Comparison of ENCODE assay signal across 8 cellular contexts in the genomic region with DNA sequence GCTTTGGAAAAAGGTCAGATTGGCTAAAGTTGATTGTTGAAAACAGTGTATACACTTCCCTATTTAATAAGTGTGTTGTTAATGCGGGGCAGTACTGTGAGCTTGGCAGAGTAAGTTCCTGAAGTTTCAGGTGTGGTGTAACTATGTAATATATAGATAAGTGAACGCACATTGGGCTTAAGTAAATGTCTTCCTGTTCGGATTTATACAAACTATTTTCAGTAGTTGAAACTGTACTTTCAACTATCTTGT. TPM values are rescaled to one million over a fixed set of nuclear protein-coding genes. Genes with fewer than 3 reads are reported as not detected.
DNase-seq lines count a peak whose midpoint lies in the region; ATAC-seq, FAIRE-seq and TF ChIP-seq lines count a peak whose summit lies in the region.

No MANE protein-coding gene starts in this region.

- BruUV-seq in HepG2 (replicated peaks; lab: Mats Ljungman, UMichigan) = no TSS peak

- H3K27me3 ChIP-seq in HepG2 (ENCODE audit: control insufficient read depth in 1 of 2, insufficient read depth in 2 of 2, low read length in 2 of 2) = no peaks in the 10 kb centered on the region; a peak in 1 of 5 replicates
- H3K27me3 ChIP-seq in thyroid gland = no peaks in the 10 kb centered on the region

- no peak for FAIRE-seq in HepG2 (lab: Jason Lieb, UNC)

- H3K4me3 Mint-ChIP-seq in activated CD4-positive, alpha-beta T cell treated with anti-CD3 and anti-CD28 coated beads, Interleukin-2, amount 10 ng/mL, durations not matched to agents 7 days and 5 days = peak overlapping the region; percentile 95

- peaks cover 29% of the 10 kb centered on the region for H4K20me1 ChIP-seq in HepG2 (ENCODE audit: insufficient read depth, low read length)

- POLR2A ChIA-PET in activated CD4-positive, alpha-beta T cell treated with anti-CD3 and anti-CD28 coated beads, Interleukin-2, amount 10 ng/mL, durations not matched to agents 7 days and 5 days (lab: Charles Lee) = interaction anchor here (2.1 kb wide), 1 partner anchor 45 kb away, joined by 7 read pairs; a partner anchor contains a TSS
- POLR2A ChIA-PET in HepG2 (lab: Yijun Ruan, JAX) = interaction anchor here (1.1 to 3.9 kb wide), 15 partner anchors 8 to 1154 kb away, joined by 3 to 47 read pairs (median 5); a partner anchor contains a TSS

- H3K4me3 ChIP-seq in HepG2 (replicated peaks in 1 of 3; ENCODE audit: insufficient read depth in 1 of 3, low read depth in 2 of 3, low read length in 3 of 3) (peak overlapping the region; percentile 58 to 98 (median 94)), thyroid gland (replicated peaks in 1 of 3) (peak overlapping the region; percentile 37 to 64 (median 60))

- H3K9me3 ChIP-seq in HepG2 (ENCODE audit: low read length) = no peaks in the 10 kb centered on the region
- H3K9me3 ChIP-seq in thyroid gland = no peaks in the 10 kb centered on the region

- peak overlapping the region; percentile 84; the same call in 1 of the 2 replicates for H3K9ac ChIP-seq in HepG2 (ENCODE audit: insufficient read depth, low read depth, low read length)

- TF ChIP-seq POLR2A in HepG2 (IDR thresholded peaks at IDR 0.05; ENCODE audit: insufficient read depth in 1 of 2, low read depth in 2 of 2, low read length in 2 of 2) = no peak
- TF ChIP-seq POLR2A in thyroid gland (IDR thresholded peaks at IDR 0.05) = no peak

- peaks cover 55% of the 10 kb centered on the region for H3K36me3 Mint-ChIP-seq in activated CD4-positive, alpha-beta T cell treated with anti-CD3 and anti-CD28 coated beads, Interleukin-2, amount 10 ng/mL, durations not matched to agents 7 days and 5 days (ENCODE audit: low read depth)

- H3K4me1 ChIP-seq in HepG2 (ENCODE audit: insufficient read depth, low read length) (peaks cover 45% of the 10 kb centered on the region), thyroid gland (peaks cover 18 to 20% of the 10 kb centered on the region in 2 donors)

- no peaks in the 10 kb centered on the region for H3K27me3 Mint-ChIP-seq in activated CD4-positive, alpha-beta T cell treated with anti-CD3 and anti-CD28 coated beads, Interleukin-2, amount 10 ng/mL, durations not matched to agents 7 days and 5 days

- TF ChIP-seq CTCF in HepG2 (CRISPR knock-in tag; IDR thresholded peaks at IDR 0.05) (no peak), thyroid gland (IDR thresholded peaks at IDR 0.05) (no peak)

- H3K27ac Mint-ChIP-seq in activated CD4-positive, alpha-beta T cell treated with anti-CD3 and anti-CD28 coated beads, Interleukin-2, amount 10 ng/mL, durations not matched to agents 7 days and 5 days = peak overlapping the region; percentile 96

- peak overlapping the region; percentile 88 for H3K4me2 ChIP-seq in HepG2 (ENCODE audit: low read depth, low read length)

- CTCF ChIA-PET in activated CD4-positive, alpha-beta T cell treated with anti-CD3 and anti-CD28 coated beads, Interleukin-2, amount 10 ng/mL, durations not matched to agents 7 days and 5 days (lab: Charles Lee) = interaction anchor here (1.2 kb wide), 1 partner anchor 41 kb away, joined by 4 read pairs; no protein-coding TSS in a partner anchor
- CTCF ChIA-PET in HepG2 (lab: Yijun Ruan, JAX; ENCODE audit: low intra/inter-chr PET ratio, low total read pairs) = no interaction called here

- 1 to 4% (median 1%) methylated on average over 3 of the region's 3 CpGs for WGBS in adipose tissue, 3 donors
- WGBS in HepG2 (ENCODE audit: low lambda C conversion rate) = 26% methylated on average over 3 of the region's 3 CpGs
- 6 to 7% methylated on average over 3 of the region's 3 CpGs for WGBS in thyroid gland, 2 donors

- H3K79me2 ChIP-seq in HepG2 (ENCODE audit: insufficient read depth, low read length) = peaks cover 28% of the 10 kb centered on the region

- intact Hi-C loops in HepG2 (cut with micrococcal nuclease; ENCODE audit: unreplicated experiment) (loop anchor here (2.0 to 5.0 kb wide), 2 partner anchors 58 to 154 kb away; a partner anchor contains a TSS), thyroid gland (cut with DNase I) (loop anchor here (5.0 kb wide), 1 partner anchor 42 kb away; no protein-coding TSS in a partner anchor)

- no peak for TF ChIP-seq EP300 in HepG2 (IDR thresholded peaks at IDR 0.05; ENCODE audit: low read depth in 2 of 2, low read length in 2 of 2)
- TF ChIP-seq EP300 in HepG2 (CRISPR knock-in tag; IDR thresholded peaks at IDR 0.05; ENCODE audit: borderline replicate concordance) = no peak

- H3K36me3 ChIP-seq in HepG2 (replicated peaks in 1 of 2; ENCODE audit: control insufficient read depth in 1 of 2, insufficient read depth in 2 of 2, low read length in 2 of 2) = peaks cover 0 to 46% of the 10 kb centered on the region in 2 experiments; a peak in 4 of 5 replicates
- peaks cover 9 to 17% of the 10 kb centered on the region in 2 donors for H3K36me3 ChIP-seq in thyroid gland

- ATAC-seq in HepG2 (no peak), GM18517 (IDR thresholded peaks at IDR 0.05; ENCODE audit: unreplicated experiment) (no peak), HG03108 (IDR thresholded peaks at IDR 0.05; ENCODE audit: unreplicated experiment) (no peak)

- H3K27ac ChIP-seq in adipose tissue (ENCODE audit: low read depth, low read length) (peak overlapping the region; percentile 92), HepG2 (ENCODE audit: extremely low read length, insufficient read depth, low read length) (peak overlapping the region; percentile 84), thyroid gland (peak overlapping the region; percentile 88 to 97 (median 88))

- H3K9me3 Mint-ChIP-seq in activated CD4-positive, alpha-beta T cell treated with anti-CD3 and anti-CD28 coated beads, Interleukin-2, amount 10 ng/mL, durations not matched to agents 7 days and 5 days = no peaks in the 10 kb centered on the region

- H2AFZ ChIP-seq in HepG2 (ENCODE audit: low read length) = peak overlapping the region; percentile 58

- in situ Hi-C loops in HepG2 (cut with HindIII; ENCODE audit: extremely low pct_ligation_motif_present, low pct_unique_long_range_greater_than_20kb) = loop anchor here (10.0 kb wide), 1 partner anchor 206 kb away; no protein-coding TSS in a partner anchor

- DNase-seq in activated CD4-positive, alpha-beta T cell treated with anti-CD3 and anti-CD28 coated beads, Interleukin-2, amount 10 ng/mL, durations not matched to agents 7 days and 5 days = no peak
- no peak for DNase-seq in activated CD4-positive, alpha-beta T cell treated with anti-CD3 and anti-CD28 coated beads for 48 hours
- no peak for DNase-seq in HepG2 (ENCODE audit: low spot score)
- DNase-seq in thyroid gland = no peak
- no peak for DNase-seq in stimulated activated CD8-positive, alpha-beta memory T cell treated with anti-CD3 and anti-CD28 coated beads, Interleukin-4, amount 100 ng/mL, for 48 hours

- no peak for TF ChIP-seq RAD21 in HepG2 (CRISPR knock-in tag; IDR thresholded peaks at IDR 0.05)

- H3K4me1 Mint-ChIP-seq in activated CD4-positive, alpha-beta T cell treated with anti-CD3 and anti-CD28 coated beads, Interleukin-2, amount 10 ng/mL, durations not matched to agents 7 days and 5 days = peaks cover 63% of the 10 kb centered on the region

RNA-seq across cellular contexts. Expression of a gene that starts 0.9 kb away (rescaled TPM):
- 10 to 100 TPM; 10.2 to 10.9 TPM for total RNA-seq in activated CD4-positive, alpha-beta T cell treated with anti-CD3 and anti-CD28 coated beads, Interleukin-2, amount 10 ng/mL, durations not matched to agents 7 days and 5 days
- polyA plus RNA-seq in adipose tissue (1 to 10 TPM in 2 of 3 donors, under 1 TPM in 1; 0.58 to 1.3 (median 1.1) TPM), HepG2 (2011; rRNA removed) (1.9 and 2.6 TPM in 2 replicates)
- total RNA-seq in HepG2 (2016; rRNA removed; fragmentation: Illumina TruSeq; extraction: Trizol) (7.7 and 10.7 TPM in 2 replicates), thyroid gland (10 to 100 TPM; 14.6 to 24.4 (median 17.3) TPM)
- 0.61 and 0.97 TPM in 2 replicates for total RNA-seq in HepG2 (2016; cell fraction: cytosol; rRNA removed; fragmentation: Illumina TruSeq; extraction: Trizol; ENCODE audit: low read depth)
- 7.5 and 9.9 TPM in 2 replicates for total RNA-seq in HepG2 (2016; cell fraction: insoluble cytoplasmic fraction; rRNA removed; fragmentation: Illumina TruSeq; extraction: Trizol)
- 3.4 and 3.6 TPM in 2 replicates for total RNA-seq in HepG2 (2016; cell fraction: membrane; rRNA removed; fragmentation: Illumina TruSeq; extraction: Trizol)
- total RNA-seq in HepG2 (2016; cell fraction: nucleus; rRNA removed; fragmentation: Illumina TruSeq; extraction: Trizol) = 12.5 and 13.1 TPM in 2 replicates
- polyA plus RNA-seq in HepG2 (2011; cell fraction: cytosol; rRNA removed) = 0.75 and 0.81 TPM in 2 replicates
- 3.3 and 4.0 TPM in 2 replicates for polyA plus RNA-seq in HepG2 (2011; cell fraction: nucleus; rRNA removed)
- 1.6 and 1.9 TPM in 2 replicates for polyA plus RNA-seq in HepG2 (2012)
- polyA plus RNA-seq in HepG2 (2016; cell fraction: cytosol; fragmentation: Illumina TruSeq; extraction: Trizol; ENCODE audit: low read depth) = 0.12 and 0.14 TPM in 2 replicates
- polyA plus RNA-seq in HepG2 (2016; cell fraction: insoluble cytoplasmic fraction; fragmentation: Illumina TruSeq; extraction: Trizol; ENCODE audit: low read depth) = 1.4 and 1.9 TPM in 2 replicates
- polyA plus RNA-seq in HepG2 (2016; cell fraction: membrane; fragmentation: Illumina TruSeq; extraction: Trizol; ENCODE audit: low read depth) = 0.26 and 0.34 TPM in 2 replicates
- 5.4 and 5.5 TPM in 2 replicates for polyA plus RNA-seq in HepG2 (2016; cell fraction: nucleus; fragmentation: Illumina TruSeq; extraction: Trizol; ENCODE audit: insufficient read depth, low read depth)
- polyA minus RNA-seq in HepG2 (2011; rRNA and poly(A)+ RNA removed; ENCODE audit: low replicate concordance) = 11.7 and 14.4 TPM in 2 replicates
- 4.0 and 4.2 TPM in 2 replicates for polyA minus RNA-seq in HepG2 (2011; cell fraction: cytosol; rRNA and poly(A)+ RNA removed)
- polyA minus RNA-seq in HepG2 (2011; cell fraction: nucleus; rRNA and poly(A)+ RNA removed) = 20.0 and 21.6 TPM in 2 replicates

RNA-seq across cellular contexts. Expression of a gene that starts 1.2 kb away (rescaled TPM):
- 100 to 1,000 TPM; 328 to 370 TPM for total RNA-seq in activated CD4-positive, alpha-beta T cell treated with anti-CD3 and anti-CD28 coated beads, Interleukin-2, amount 10 ng/mL, durations not matched to agents 7 days and 5 days
- 1,000 to 10,000 TPM in 1 of 3 donors, 100 to 1,000 TPM in 2; 444 to 1,465 (median 468) TPM for polyA plus RNA-seq in adipose tissue
- 184 and 352 TPM in 2 replicates for total RNA-seq in HepG2 (2016; rRNA removed; fragmentation: Illumina TruSeq; extraction: Trizol)
- 468 and 530 TPM in 2 replicates for total RNA-seq in HepG2 (2016; cell fraction: cytosol; rRNA removed; fragmentation: Illumina TruSeq; extraction: Trizol; ENCODE audit: low read depth)
- total RNA-seq in HepG2 (2016; cell fraction: insoluble cytoplasmic fraction; rRNA removed; fragmentation: Illumina TruSeq; extraction: Trizol) = 176 and 342 TPM in 2 replicates
- 493 and 530 TPM in 2 replicates for total RNA-seq in HepG2 (2016; cell fraction: membrane; rRNA removed; fragmentation: Illumina TruSeq; extraction: Trizol)
- total RNA-seq in HepG2 (2016; cell fraction: nucleus; rRNA removed; fragmentation: Illumina TruSeq; extraction: Trizol) = 518 and 556 TPM in 2 replicates
- 687 and 738 TPM in 2 replicates for polyA plus RNA-seq in HepG2 (2011; rRNA removed)
- polyA plus RNA-seq in HepG2 (2011; cell fraction: cytosol; rRNA removed) = 564 and 847 TPM in 2 replicates
- 400 and 532 TPM in 2 replicates for polyA plus RNA-seq in HepG2 (2011; cell fraction: nucleus; rRNA removed)
- polyA plus RNA-seq in HepG2 (2012) = 512 and 724 TPM in 2 replicates
- 421 and 462 TPM in 2 replicates for polyA plus RNA-seq in HepG2 (2016; cell fraction: cytosol; fragmentation: Illumina TruSeq; extraction: Trizol; ENCODE audit: low read depth)
- polyA plus RNA-seq in HepG2 (2016; cell fraction: insoluble cytoplasmic fraction; fragmentation: Illumina TruSeq; extraction: Trizol; ENCODE audit: low read depth) = 132 and 134 TPM in 2 replicates
- polyA plus RNA-seq in HepG2 (2016; cell fraction: membrane; fragmentation: Illumina TruSeq; extraction: Trizol; ENCODE audit: low read depth) = 376 and 391 TPM in 2 replicates
- polyA plus RNA-seq in HepG2 (2016; cell fraction: nucleus; fragmentation: Illumina TruSeq; extraction: Trizol; ENCODE audit: insufficient read depth, low read depth) = 612 and 634 TPM in 2 replicates
- 146 and 679 TPM in 2 replicates for polyA minus RNA-seq in HepG2 (2011; rRNA and poly(A)+ RNA removed; ENCODE audit: low replicate concordance)
- 112 and 117 TPM in 2 replicates for polyA minus RNA-seq in HepG2 (2011; cell fraction: cytosol; rRNA and poly(A)+ RNA removed)
- polyA minus RNA-seq in HepG2 (2011; cell fraction: nucleus; rRNA and poly(A)+ RNA removed) = 1,094 and 1,103 TPM in 2 replicates
- total RNA-seq in thyroid gland = 100 to 1,000 TPM; 162 to 625 (median 223) TPM

RNA-seq across cellular contexts. Expression of a gene that starts 44.4 kb away (rescaled TPM):
- total RNA-seq in activated CD4-positive, alpha-beta T cell treated with anti-CD3 and anti-CD28 coated beads, Interleukin-2, amount 10 ng/mL, durations not matched to agents 7 days and 5 days = 10 to 100 TPM; 35.5 to 39.7 TPM
- polyA plus RNA-seq in adipose tissue (1 to 10 TPM; 1.1 to 4.8 (median 2.2) TPM), HepG2 (2011; rRNA removed) (2.4 and 4.4 TPM in 2 replicates)
- total RNA-seq in HepG2 (2016; rRNA removed; fragmentation: Illumina TruSeq; extraction: Trizol) (14.2 and 17.9 TPM in 2 replicates), thyroid gland (1 to 10 TPM; 4.4 to 8.1 (median 5.3) TPM)
- total RNA-seq in HepG2 (2016; cell fraction: cytosol; rRNA removed; fragmentation: Illumina TruSeq; extraction: Trizol; ENCODE audit: low read depth) = 3.6 and 3.8 TPM in 2 replicates
- 16.3 and 18.9 TPM in 2 replicates for total RNA-seq in HepG2 (2016; cell fraction: insoluble cytoplasmic fraction; rRNA removed; fragmentation: Illumina TruSeq; extraction: Trizol)
- total RNA-seq in HepG2 (2016; cell fraction: membrane; rRNA removed; fragmentation: Illumina TruSeq; extraction: Trizol) = 10.5 and 11.6 TPM in 2 replicates
- 10.3 and 16.2 TPM in 2 replicates for total RNA-seq in HepG2 (2016; cell fraction: nucleus; rRNA removed; fragmentation: Illumina TruSeq; extraction: Trizol)
- polyA plus RNA-seq in HepG2 (2011; cell fraction: cytosol; rRNA removed) = 1.9 and 2.1 TPM in 2 replicates
- polyA plus RNA-seq in HepG2 (2011; cell fraction: nucleus; rRNA removed) = 1.3 and 1.7 TPM in 2 replicates
- polyA plus RNA-seq in HepG2 (2012) = 2.7 and 3.3 TPM in 2 replicates
- 1.3 and 1.6 TPM in 2 replicates for polyA plus RNA-seq in HepG2 (2016; cell fraction: cytosol; fragmentation: Illumina TruSeq; extraction: Trizol; ENCODE audit: low read depth)
- polyA plus RNA-seq in HepG2 (2016; cell fraction: insoluble cytoplasmic fraction; fragmentation: Illumina TruSeq; extraction: Trizol; ENCODE audit: low read depth) = 10.4 and 11.4 TPM in 2 replicates
- polyA plus RNA-seq in HepG2 (2016; cell fraction: membrane; fragmentation: Illumina TruSeq; extraction: Trizol; ENCODE audit: low read depth) = 4.1 and 4.4 TPM in 2 replicates
- polyA plus RNA-seq in HepG2 (2016; cell fraction: nucleus; fragmentation: Illumina TruSeq; extraction: Trizol; ENCODE audit: insufficient read depth, low read depth) = 9.8 and 11.4 TPM in 2 replicates
- 8.2 and 23.6 TPM in 2 replicates for polyA minus RNA-seq in HepG2 (2011; rRNA and poly(A)+ RNA removed; ENCODE audit: low replicate concordance)
- polyA minus RNA-seq in HepG2 (2011; cell fraction: cytosol; rRNA and poly(A)+ RNA removed) = 6.1 and 6.2 TPM in 2 replicates
- 10.8 and 17.0 TPM in 2 replicates for polyA minus RNA-seq in HepG2 (2011; cell fraction: nucleus; rRNA and poly(A)+ RNA removed)

RNA-seq across cellular contexts. Expression of a gene that starts 44.6 kb away (rescaled TPM):
- total RNA-seq in activated CD4-positive, alpha-beta T cell treated with anti-CD3 and anti-CD28 coated beads, Interleukin-2, amount 10 ng/mL, durations not matched to agents 7 days and 5 days = 10 to 100 TPM; 28.1 to 30.8 TPM
- polyA plus RNA-seq in adipose tissue = 10 to 100 TPM in 1 of 3 donors, 1 to 10 TPM in 2; 4.6 to 11.7 (median 7.8) TPM
- 27.7 and 45.4 TPM in 2 replicates for total RNA-seq in HepG2 (2016; rRNA removed; fragmentation: Illumina TruSeq; extraction: Trizol)
- 4.1 and 4.2 TPM in 2 replicates for total RNA-seq in HepG2 (2016; cell fraction: cytosol; rRNA removed; fragmentation: Illumina TruSeq; extraction: Trizol; ENCODE audit: low read depth)
- total RNA-seq in HepG2 (2016; cell fraction: insoluble cytoplasmic fraction; rRNA removed; fragmentation: Illumina TruSeq; extraction: Trizol) = 28.4 and 45.5 TPM in 2 replicates
- 7.9 and 9.7 TPM in 2 replicates for total RNA-seq in HepG2 (2016; cell fraction: membrane; rRNA removed; fragmentation: Illumina TruSeq; extraction: Trizol)
- 21.0 and 21.8 TPM in 2 replicates for total RNA-seq in HepG2 (2016; cell fraction: nucleus; rRNA removed; fragmentation: Illumina TruSeq; extraction: Trizol)
- 14.3 and 17.6 TPM in 2 replicates for polyA plus RNA-seq in HepG2 (2011; rRNA removed)
- 10.0 and 12.6 TPM in 2 replicates for polyA plus RNA-seq in HepG2 (2011; cell fraction: cytosol; rRNA removed)
- polyA plus RNA-seq in HepG2 (2011; cell fraction: nucleus; rRNA removed) = 11.5 and 12.4 TPM in 2 replicates
- 8.7 and 15.5 TPM in 2 replicates for polyA plus RNA-seq in HepG2 (2012)
- polyA plus RNA-seq in HepG2 (2016; cell fraction: cytosol; fragmentation: Illumina TruSeq; extraction: Trizol; ENCODE audit: low read depth) = 1.4 TPM in 2 replicates
- polyA plus RNA-seq in HepG2 (2016; cell fraction: insoluble cytoplasmic fraction; fragmentation: Illumina TruSeq; extraction: Trizol; ENCODE audit: low read depth) = 43.8 and 44.7 TPM in 2 replicates
- polyA plus RNA-seq in HepG2 (2016; cell fraction: membrane; fragmentation: Illumina TruSeq; extraction: Trizol; ENCODE audit: low read depth) = 3.6 and 4.6 TPM in 2 replicates
- 20.8 and 21.4 TPM in 2 replicates for polyA plus RNA-seq in HepG2 (2016; cell fraction: nucleus; fragmentation: Illumina TruSeq; extraction: Trizol; ENCODE audit: insufficient read depth, low read depth)
- polyA minus RNA-seq in HepG2 (2011; rRNA and poly(A)+ RNA removed; ENCODE audit: low replicate concordance) = 23.7 and 62.2 TPM in 2 replicates
- 16.4 and 18.7 TPM in 2 replicates for polyA minus RNA-seq in HepG2 (2011; cell fraction: cytosol; rRNA and poly(A)+ RNA removed)
- 25.4 and 29.5 TPM in 2 replicates for polyA minus RNA-seq in HepG2 (2011; cell fraction: nucleus; rRNA and poly(A)+ RNA removed)
- 10 to 100 TPM; 14.9 to 26.9 (median 20.7) TPM for total RNA-seq in thyroid gland

RNA-seq across cellular contexts. Expression of a gene that starts 48.1 kb away (rescaled TPM):
- total RNA-seq in activated CD4-positive, alpha-beta T cell treated with anti-CD3 and anti-CD28 coated beads, Interleukin-2, amount 10 ng/mL, durations not matched to agents 7 days and 5 days = under 1 TPM; 0.17 TPM
- under 1 TPM in 2 of 3 donors, not detected in 1; 0.04 to 0.09 TPM for polyA plus RNA-seq in adipose tissue
- total RNA-seq in HepG2 (2016; rRNA removed; fragmentation: Illumina TruSeq; extraction: Trizol) = 107 and 205 TPM in 2 replicates
- total RNA-seq in HepG2 (2016; cell fraction: cytosol; rRNA removed; fragmentation: Illumina TruSeq; extraction: Trizol; ENCODE audit: low read depth) = 28.3 and 30.3 TPM in 2 replicates
- 108 and 201 TPM in 2 replicates for total RNA-seq in HepG2 (2016; cell fraction: insoluble cytoplasmic fraction; rRNA removed; fragmentation: Illumina TruSeq; extraction: Trizol)
- 48.9 and 54.3 TPM in 2 replicates for total RNA-seq in HepG2 (2016; cell fraction: membrane; rRNA removed; fragmentation: Illumina TruSeq; extraction: Trizol)
- 132 and 161 TPM in 2 replicates for total RNA-seq in HepG2 (2016; cell fraction: nucleus; rRNA removed; fragmentation: Illumina TruSeq; extraction: Trizol)
- polyA plus RNA-seq in HepG2 (2011; rRNA removed) = 142 and 156 TPM in 2 replicates
- polyA plus RNA-seq in HepG2 (2011; cell fraction: cytosol; rRNA removed) = 97.8 and 129 TPM in 2 replicates
- polyA plus RNA-seq in HepG2 (2011; cell fraction: nucleus; rRNA removed) = 61.6 and 79.0 TPM in 2 replicates
- polyA plus RNA-seq in HepG2 (2012) = 101 and 161 TPM in 2 replicates
- polyA plus RNA-seq in HepG2 (2016; cell fraction: cytosol; fragmentation: Illumina TruSeq; extraction: Trizol; ENCODE audit: low read depth) = 35.4 and 37.9 TPM in 2 replicates
- 101 and 108 TPM in 2 replicates for polyA plus RNA-seq in HepG2 (2016; cell fraction: insoluble cytoplasmic fraction; fragmentation: Illumina TruSeq; extraction: Trizol; ENCODE audit: low read depth)
- polyA plus RNA-seq in HepG2 (2016; cell fraction: membrane; fragmentation: Illumina TruSeq; extraction: Trizol; ENCODE audit: low read depth) = 43.2 and 51.7 TPM in 2 replicates
- polyA plus RNA-seq in HepG2 (2016; cell fraction: nucleus; fragmentation: Illumina TruSeq; extraction: Trizol; ENCODE audit: insufficient read depth, low read depth) = 186 and 191 TPM in 2 replicates
- polyA minus RNA-seq in HepG2 (2011; rRNA and poly(A)+ RNA removed; ENCODE audit: low replicate concordance) = 66.3 TPM in 1 of 2 replicates, not detected in the other
- 34.2 and 44.7 TPM in 2 replicates for polyA minus RNA-seq in HepG2 (2011; cell fraction: cytosol; rRNA and poly(A)+ RNA removed)
- 32.8 and 42.0 TPM in 2 replicates for polyA minus RNA-seq in HepG2 (2011; cell fraction: nucleus; rRNA and poly(A)+ RNA removed)
- not detected for total RNA-seq in thyroid gland
